14 cellular contexts compared by ENCODE assay signal in genomic region chr12:20058068-20058467, GRCh38.
DNase-seq lines count a peak whose midpoint lies in the region; TF ChIP-seq lines count a peak whose summit lies in the region.
"Had no signal": no experiment of that assay in that cellular context is flagged by ENCODE, and none has a peak within 500 bp of the region (broad histone marks: within the 10 kb centered on the region; RNA-seq: fewer than 3 reads in every experiment).

No MANE protein-coding gene starts in this region.

- no peak overlapping the region for H3K4me3 ChIP-seq in vagina
- H3K4me3 ChIP-seq: GM12878, GM23248 had no signal

- TF ChIP-seq POLR2A in vagina (IDR thresholded peaks at IDR 0.05), result no peak

- H3K36me3 ChIP-seq in vagina, result no peaks in the 10 kb centered on the region

- H3K9me3 ChIP-seq in vagina, result no peaks in the 10 kb centered on the region

- H3K4me1 ChIP-seq in vagina, result no peaks in the 10 kb centered on the region

- intact Hi-C loops in vagina (cut with DNase I), result no loop called here

- no peak overlapping the region for H3K27ac ChIP-seq in vagina
- H3K27ac ChIP-seq: GM23248 had no signal

- DNase-seq in NCI-H1436 (lab: John Stamatoyannopoulos, UW), result peak; percentile 37
- no peak for DNase-seq in NCI-H1436 treated with DMSO at 0.1 percent for 48 hours (lab: John Stamatoyannopoulos, UW)
- peak; percentile 37 for DNase-seq in COR-L47 (lab: John Stamatoyannopoulos, UW)
- DNase-seq in NCI-H146 treated with DMSO at 0.1 percent for 48 hours (lab: John Stamatoyannopoulos, UW; ENCODE audit: unreplicated experiment), result peak; percentile 67
- DNase-seq in left kidney (ENCODE audit: low read depth, low spot score), result peak; percentile 51
- no peak for DNase-seq in vagina (ENCODE audit: extremely low spot score in 2 of 2)
- no peak for DNase-seq in NCI-H187 treated with DMSO at 0.1 percent for 48 hours (lab: John Stamatoyannopoulos, UW)
- DNase-seq: ACHN; C1 segment of cervical spinal cord; CD4-positive, alpha-beta T cell; DMS79; GM23248; H9 had no signal

- no peak for TF ChIP-seq CTCF in vagina (IDR thresholded peaks at IDR 0.05)

- H3K27me3 ChIP-seq in vagina, result no peaks in the 10 kb centered on the region

Comparison
In these comparisons a context has a peak if more than half of its experiments do, and no peak if none do; other contexts are left out.
1. DNase-seq: peak in NCI-H1436 (single experiment), COR-L47 (single experiment), NCI-H146 treated with DMSO at 0.1 percent for 48 hours (single experiment) and left kidney (single experiment); none in NCI-H1436 treated with DMSO at 0.1 percent for 48 hours (single experiment), vagina (0 of 2) and NCI-H187 treated with DMSO at 0.1 percent for 48 hours (single experiment).